In genomic region chr13:106610511-106610910, GRCh38 we compare ENCODE assay signal across 25 cellular contexts. TPM values are rescaled to one million over a fixed set of nuclear protein-coding genes. Genes with fewer than 3 reads are reported as not detected.
DNase-seq lines count a peak whose midpoint lies in the region; ATAC-seq, FAIRE-seq and TF ChIP-seq lines count a peak whose summit lies in the region.
"Had no signal": no experiment of that assay in that cellular context is flagged by ENCODE, and none has a peak within 500 bp of the region (broad histone marks: within the 10 kb centered on the region; RNA-seq: fewer than 3 reads in every experiment).

No MANE protein-coding gene starts in this region.

- intact Hi-C loops in mammary epithelial cell (cut with micrococcal nuclease), result loop anchor here (1.0 kb wide), 1 partner anchor 40 kb away; no protein-coding TSS in a partner anchor

- no peaks in the 10 kb centered on the region for H3K9me1 ChIP-seq in keratinocyte (ENCODE audit: control insufficient read depth, extremely low read depth, insufficient read depth, low read length)

- H3K27me3 Mint-ChIP-seq in activated CD8-positive, alpha-beta memory T cell treated with anti-CD3 and anti-CD28 coated beads, Interleukin-2, amount 10 ng/mL, durations not matched to agents 7 days and 5 days, result peaks cover 20% of the 10 kb centered on the region

- no peak overlapping the region for H3K4me3 Mint-ChIP-seq in activated CD8-positive, alpha-beta memory T cell treated with anti-CD3 and anti-CD28 coated beads, Interleukin-2, amount 10 ng/mL, durations not matched to agents 7 days and 5 days
- H3K4me3 Mint-ChIP-seq: neural crest cell; stimulated activated naive CD8-positive, alpha-beta T cell treated with anti-CD3 and anti-CD28 coated beads, Interleukin-15, amount 100 ng/mL, for 72 hours had no signal

- H3K27me3 ChIP-seq in mammary epithelial cell (ENCODE audit: insufficient read depth, low read length) (no peaks in the 10 kb centered on the region), keratinocyte (ENCODE audit: control insufficient read depth, extremely low read depth, insufficient read depth, low read length) (no peaks in the 10 kb centered on the region)
- H3K27me3 ChIP-seq: ascending aorta had no signal

- CTCF ChIA-PET in mammary epithelial cell (lab: Charles Lee; ENCODE audit: low non-redundant PET), result interaction anchor here (0.6 kb wide), 1 partner anchor 10 kb away, joined by 7 read pairs; no protein-coding TSS in a partner anchor
- CTCF ChIA-PET in GM10248 (lab: Yijun Ruan, JAX), result interaction anchor here (0.8 to 0.9 kb wide), 2 partner anchors 10 to 13 kb away, joined by 3 to 7 read pairs; no protein-coding TSS in a partner anchor
- CTCF ChIA-PET in activated CD8-positive, alpha-beta memory T cell treated with anti-CD3 and anti-CD28 coated beads, Interleukin-2, amount 10 ng/mL, durations not matched to agents 7 days and 5 days (lab: Charles Lee), result interaction anchor here (1.0 kb wide), 1 partner anchor 10 kb away, joined by 3 read pairs; no protein-coding TSS in a partner anchor

- in situ Hi-C loops in mammary epithelial cell (cut with MboI; ENCODE audit: low sequenced_read_pairs in 2 of 2), result loop anchor here (10.0 kb wide), 1 partner anchor 46 kb away; the partner anchor contains the start of gene ARGLU1 (in 2 of the 2)

- H3K4me2 ChIP-seq in mammary epithelial cell (ENCODE audit: insufficient read depth, low read depth, low read length), result no peak overlapping the region
- no peak overlapping the region for H3K4me2 ChIP-seq in keratinocyte (ENCODE audit: control insufficient read depth, extremely low read depth, insufficient read depth, low read depth, low read length)
- H3K4me2 ChIP-seq: PC-9 had no signal

- no peak for ATAC-seq in activated CD8-positive, alpha-beta memory T cell treated with anti-CD3 and anti-CD28 coated beads, Interleukin-2, amount 10 ng/mL, durations not matched to agents 7 days and 5 days
- no peak for ATAC-seq in HG02798 (IDR thresholded peaks at IDR 0.05; ENCODE audit: poor library complexity, unreplicated experiment)
- no peak for ATAC-seq in GM18858 (IDR thresholded peaks at IDR 0.05; ENCODE audit: unreplicated experiment)
- ATAC-seq: SK-N-SH treated with all-trans-retinoic acid at 6 μM for 48 hours; stimulated activated naive CD8-positive, alpha-beta T cell treated with anti-CD3 and anti-CD28 coated beads, Interleukin-15, amount 100 ng/mL, for 72 hours had no signal

- H3K36me3 Mint-ChIP-seq in activated CD8-positive, alpha-beta memory T cell treated with anti-CD3 and anti-CD28 coated beads, Interleukin-2, amount 10 ng/mL, durations not matched to agents 7 days and 5 days, result no peaks in the 10 kb centered on the region

- BruUV-seq in mammary epithelial cell (replicated peaks; lab: Mats Ljungman, UMichigan), result no TSS peak

- no peak for TF ChIP-seq CTCF in mammary epithelial cell (conservative IDR thresholded peaks at IDR 0.05 in 1 of 2, IDR thresholded peaks at IDR 0.05 in 1 of 2; ENCODE audit: extremely low read depth in 1 of 2, insufficient read depth in 1 of 2, low read depth in 1 of 2, low read length in 2 of 2)
- TF ChIP-seq CTCF in keratinocyte (optimal IDR thresholded peaks at IDR 0.05 in 1 of 3, IDR thresholded peaks at IDR 0.05 in 1 of 3, conservative IDR thresholded peaks at IDR 0.05 in 1 of 3; ENCODE audit: extremely low read depth in 1 of 3, insufficient read depth in 2 of 3, low read length in 3 of 3), result peak in 1 of 3 experiments; percentile 5
- no peak for TF ChIP-seq CTCF in GM10248 (IDR thresholded peaks at IDR 0.05; ENCODE audit: control extremely low read depth, extremely low read depth, low read depth, missing control alignments)

- FAIRE-seq in keratinocyte (lab: Jason Lieb, UNC), result peak; percentile 95
- FAIRE-seq: urothelium cell line had no signal

- H3K9me3 ChIP-seq in mammary epithelial cell (replicated peaks; ENCODE audit: insufficient read depth, low read length), result no peaks in the 10 kb centered on the region
- H3K9me3 ChIP-seq in keratinocyte (ENCODE audit: control insufficient read depth, low read depth, low read length), result no peaks in the 10 kb centered on the region
- H3K9me3 ChIP-seq: ascending aorta had no signal

- H3K27ac Mint-ChIP-seq in activated CD8-positive, alpha-beta memory T cell treated with anti-CD3 and anti-CD28 coated beads, Interleukin-2, amount 10 ng/mL, durations not matched to agents 7 days and 5 days, result no peak overlapping the region
- H3K27ac Mint-ChIP-seq: stimulated activated naive CD8-positive, alpha-beta T cell treated with anti-CD3 and anti-CD28 coated beads, Interleukin-15, amount 100 ng/mL, for 72 hours had no signal

- H3K27ac ChIP-seq in mammary epithelial cell (ENCODE audit: insufficient read depth, low read depth, low read length) (peak overlapping the region; percentile 50), keratinocyte (ENCODE audit: control insufficient read depth, insufficient read depth, low read length) (no peak overlapping the region)
- H3K27ac ChIP-seq: ascending aorta, coronary artery, PC-9 had no signal

- H3K9ac ChIP-seq in mammary epithelial cell (ENCODE audit: insufficient read depth, low read length), result no peak overlapping the region
- no peak overlapping the region for H3K9ac ChIP-seq in keratinocyte (ENCODE audit: control insufficient read depth, extremely low read depth, insufficient read depth, low read length)

- no peaks in the 10 kb centered on the region for H3K36me3 ChIP-seq in mammary epithelial cell (ENCODE audit: insufficient read depth, low read length)
- H3K36me3 ChIP-seq in keratinocyte (ENCODE audit: control insufficient read depth in 2 of 2, extremely low read depth in 1 of 2, insufficient read depth in 2 of 2, low read length in 2 of 2), result no peaks in the 10 kb centered on the region
- H3K36me3 ChIP-seq: ascending aorta had no signal

- H2AFZ ChIP-seq in mammary epithelial cell (ENCODE audit: low read depth, low read length), result no peak overlapping the region
- no peak overlapping the region for H2AFZ ChIP-seq in keratinocyte (ENCODE audit: control insufficient read depth, low read length)
- H2AFZ ChIP-seq: PC-9 had no signal

- dilution Hi-C loops in mammary epithelial cell (cut with HindIII; ENCODE audit: low sequenced_read_pairs) (no loop called here), keratinocyte (cut with MboI; ENCODE audit: extremely low pct_ligation_motif_present, low sequenced_read_pairs) (no loop called here)

- no peaks in the 10 kb centered on the region for H3K9me3 Mint-ChIP-seq in activated CD8-positive, alpha-beta memory T cell treated with anti-CD3 and anti-CD28 coated beads, Interleukin-2, amount 10 ng/mL, durations not matched to agents 7 days and 5 days (ENCODE audit: low read depth)
- H3K9me3 Mint-ChIP-seq: stimulated activated naive CD8-positive, alpha-beta T cell treated with anti-CD3 and anti-CD28 coated beads, Interleukin-15, amount 100 ng/mL, for 72 hours had no signal

- H3K79me2 ChIP-seq in mammary epithelial cell (ENCODE audit: insufficient read depth, low read length) (no peaks in the 10 kb centered on the region), keratinocyte (ENCODE audit: control insufficient read depth, insufficient read depth, low read length) (no peaks in the 10 kb centered on the region)

- POLR2A ChIA-PET in GM10248 (lab: Yijun Ruan, JAX), result no interaction called here

- no peaks in the 10 kb centered on the region for H3K4me1 Mint-ChIP-seq in activated CD8-positive, alpha-beta memory T cell treated with anti-CD3 and anti-CD28 coated beads, Interleukin-2, amount 10 ng/mL, durations not matched to agents 7 days and 5 days
- H3K4me1 Mint-ChIP-seq: stimulated activated naive CD8-positive, alpha-beta T cell treated with anti-CD3 and anti-CD28 coated beads, Interleukin-15, amount 100 ng/mL, for 72 hours had no signal

- H3K4me3 ChIP-seq in mammary epithelial cell (replicated peaks in 1 of 3; ENCODE audit: insufficient read depth in 1 of 3, low read depth in 2 of 3, low read length in 3 of 3), result no peak overlapping the region
- H3K4me3 ChIP-seq in keratinocyte (ENCODE audit: control insufficient read depth in 2 of 3, extremely low read depth in 1 of 3, insufficient read depth in 2 of 3, low read depth in 1 of 3, low read length in 3 of 3), result no peak overlapping the region
- H3K4me3 ChIP-seq: ascending aorta, coronary artery, PC-9 had no signal

- H4K20me1 ChIP-seq in mammary epithelial cell (ENCODE audit: insufficient read depth, low read length) (no peaks in the 10 kb centered on the region), keratinocyte (ENCODE audit: control insufficient read depth, extremely low read depth, insufficient read depth, low read length) (no peaks in the 10 kb centered on the region)

- H3K4me1 ChIP-seq in mammary epithelial cell (ENCODE audit: insufficient read depth, low read length) (peaks cover 23% of the 10 kb centered on the region), keratinocyte (ENCODE audit: control insufficient read depth, extremely low read depth, insufficient read depth, low read length) (peaks cover 22% of the 10 kb centered on the region)
- H3K4me1 ChIP-seq: ascending aorta had no signal

- DNase-seq in AG08396 (ENCODE audit: low spot score) (peak; percentile 68), HS-5 (ENCODE audit: low read depth) (peak; percentile 10), mammary epithelial cell (peak; percentile 80), keratinocyte (ENCODE audit: low read depth, low spot score) (peak; percentile 38), GM10248 (ENCODE audit: extremely low spot score) (no peak)
- DNase-seq in activated CD8-positive, alpha-beta memory T cell treated with anti-CD3 and anti-CD28 coated beads, Interleukin-2, amount 10 ng/mL, durations not matched to agents 7 days and 5 days, result no peak
- DNase-seq: ACHN; activated CD4-positive, alpha-beta T cell treated with anti-CD3 and anti-CD28 coated beads for 48 hours; activated CD8-positive, alpha-beta memory T cell treated with anti-CD3 and anti-CD28 coated beads, Interleukin-2, amount 50 U/mL, for 4 hours; activated gamma-delta T cell; head of caudate nucleus; islet precursor cell; mesendoderm; NCI-H1105 treated with DMSO at 0.1 percent for 48 hours; NCI-H748 treated with DMSO at 0.1 percent for 48 hours; PC-9; retina; stimulated activated naive CD8-positive, alpha-beta T cell treated with anti-CD3 and anti-CD28 coated beads, Interleukin-15, amount 100 ng/mL, for 72 hours had no signal

RNA-seq across cellular contexts. Expression of gene ARGLU1, which starts 42.6 kb away (rescaled TPM):
- total RNA-seq in mammary epithelial cell, result 10 to 100 TPM; 37.8 to 84.0 TPM
- polyA plus RNA-seq in mammary epithelial cell (21.3 TPM), keratinocyte (33.0 to 96.8 TPM (median 75.8 TPM) in 3 replicates)
- polyA minus RNA-seq in mammary epithelial cell (2.6 TPM), keratinocyte (1.2 to 14.4 TPM (median 6.1 TPM) in 3 replicates)
- 302 TPM for polyA plus RNA-seq in keratinocyte (2011; ENCODE audit: low read depth)
- 14.5 and 18.8 TPM in 2 replicates for polyA plus RNA-seq in keratinocyte (2011; cell fraction: cytosol; rRNA removed)
- 213 and 302 TPM in 2 replicates for polyA plus RNA-seq in keratinocyte (2011; cell fraction: nucleus; rRNA removed)
- polyA plus RNA-seq in keratinocyte (2012; ENCODE audit: low replicate concordance), result 38.4 and 51.4 TPM in 2 replicates
- 10.4 TPM for polyA minus RNA-seq in keratinocyte (2011; cell fraction: cytosol; rRNA and poly(A)+ RNA removed)
- polyA minus RNA-seq in keratinocyte (2011; cell fraction: nucleus; rRNA and poly(A)+ RNA removed), result 30.1 and 37.9 TPM in 2 replicates
- 100 to 1,000 TPM; 111 to 138 TPM for total RNA-seq in activated CD8-positive, alpha-beta memory T cell treated with anti-CD3 and anti-CD28 coated beads, Interleukin-2, amount 10 ng/mL, durations not matched to agents 7 days and 5 days

Comparison
In these comparisons a context has a peak if more than half of its experiments do, and no peak if none do; other contexts are left out.
1. DNase-seq: peak in AG08396 (single experiment), HS-5 (single experiment), mammary epithelial cell (single experiment) and keratinocyte (single experiment); none in GM10248 (single experiment) and activated CD8-positive, alpha-beta memory T cell treated with anti-CD3 and anti-CD28 coated beads, Interleukin-2, amount 10 ng/mL, durations not matched to agents 7 days and 5 days (single experiment).